In genomic region chr19:6373096-6373812, GRCh38 we compare ENCODE assay signal across 8 cellular contexts.
DNase-seq lines count a peak whose midpoint lies in the region; ATAC-seq lines count a peak whose summit lies in the region.

No MANE protein-coding gene starts in this region.

- no peaks in the 10 kb centered on the region for H3K27me3 Mint-ChIP-seq in activated naive CD4-positive, alpha-beta T cell treated with anti-CD3 and anti-CD28 coated beads, Interleukin-2, amount 10 ng/mL, durations not matched to agents 7 days and 5 days

- peak; percentile 59 for ATAC-seq in HG02610 (IDR thresholded peaks at IDR 0.05; ENCODE audit: unreplicated experiment)

- H3K27ac ChIP-seq in SK-N-MC: peak overlapping the region; percentile 95
- peak overlapping the region; percentile 98 for H3K27ac ChIP-seq in substantia nigra (ENCODE audit: low read depth, low read length, poor library complexity, severe bottlenecking)

- H3K9me3 Mint-ChIP-seq in activated naive CD4-positive, alpha-beta T cell treated with anti-CD3 and anti-CD28 coated beads, Interleukin-2, amount 10 ng/mL, durations not matched to agents 7 days and 5 days: no peaks in the 10 kb centered on the region

- peak overlapping the region; percentile 99 for H3K4me3 ChIP-seq in SK-N-MC

- DNase-seq in NCI-H1092 (lab: John Stamatoyannopoulos, UW) (peak; percentile 89), SK-N-MC (ENCODE audit: low read depth, low spot score) (peak; percentile 94), germinal center (ENCODE audit: low spot score) (peak; percentile 94), nucleus accumbens (lab: John Stamatoyannopoulos, UW) (peak; percentile 85 to 99 (median 97)), substantia nigra (lab: John Stamatoyannopoulos, UW) (peak; percentile 86 to 100 (median 96))
- peak; percentile 100 for DNase-seq in activated naive CD4-positive, alpha-beta T cell treated with anti-CD3 and anti-CD28 coated beads, Interleukin-2, amount 10 ng/mL, durations not matched to agents 7 days and 5 days

- CTCF ChIA-PET in activated naive CD4-positive, alpha-beta T cell treated with anti-CD3 and anti-CD28 coated beads, Interleukin-2, amount 10 ng/mL, durations not matched to agents 7 days and 5 days (lab: Charles Lee): interaction anchor here (1.0 to 1.7 kb wide), 2 partner anchors 10 to 20 kb away, joined by 3 to 7 read pairs; no protein-coding TSS in a partner anchor

- H3K9ac ChIP-seq in ES-I3 (ENCODE audit: low read depth, low read length): peak overlapping the region; percentile 82
- peak overlapping the region; percentile 89 for H3K9ac ChIP-seq in SK-N-MC (ENCODE audit: insufficient read length)

- H3K36me3 ChIP-seq in ES-I3 (ENCODE audit: insufficient read depth, low read length) (peaks cover 4% of the 10 kb centered on the region; the same call in 1 of the 2 replicates), SK-N-MC (ENCODE audit: insufficient read depth, low read length) (peaks cover 7% of the 10 kb centered on the region; the same call in 1 of the 2 replicates)

- H3K4me3 Mint-ChIP-seq in activated naive CD4-positive, alpha-beta T cell treated with anti-CD3 and anti-CD28 coated beads, Interleukin-2, amount 10 ng/mL, durations not matched to agents 7 days and 5 days: peak overlapping the region; percentile 77

- H3K27ac Mint-ChIP-seq in activated naive CD4-positive, alpha-beta T cell treated with anti-CD3 and anti-CD28 coated beads, Interleukin-2, amount 10 ng/mL, durations not matched to agents 7 days and 5 days: peak overlapping the region; percentile 98

- H3K9me3 ChIP-seq in ES-I3 (ENCODE audit: control insufficient read depth, insufficient read depth, low read length) (no peaks in the 10 kb centered on the region), SK-N-MC (ENCODE audit: low read depth, low read length) (no peaks in the 10 kb centered on the region)

- H3K36me3 Mint-ChIP-seq in activated naive CD4-positive, alpha-beta T cell treated with anti-CD3 and anti-CD28 coated beads, Interleukin-2, amount 10 ng/mL, durations not matched to agents 7 days and 5 days: peaks cover 13% of the 10 kb centered on the region

- H3K4me1 ChIP-seq in ES-I3 (ENCODE audit: insufficient read depth, low read length): peaks cover 3% of the 10 kb centered on the region; the same call in 1 of the 2 replicates

- peaks cover 22% of the 10 kb centered on the region for H3K4me1 Mint-ChIP-seq in activated naive CD4-positive, alpha-beta T cell treated with anti-CD3 and anti-CD28 coated beads, Interleukin-2, amount 10 ng/mL, durations not matched to agents 7 days and 5 days

Comparison
In these comparisons a context has a peak if more than half of its experiments do, and no peak if none do; other contexts are left out.
1. Peak in every context shown above with its lines: DNase-seq, ATAC-seq, H3K4me3 ChIP-seq and H3K27ac ChIP-seq.